ENCODE assay signal across 11 cellular contexts in the genomic region with DNA sequence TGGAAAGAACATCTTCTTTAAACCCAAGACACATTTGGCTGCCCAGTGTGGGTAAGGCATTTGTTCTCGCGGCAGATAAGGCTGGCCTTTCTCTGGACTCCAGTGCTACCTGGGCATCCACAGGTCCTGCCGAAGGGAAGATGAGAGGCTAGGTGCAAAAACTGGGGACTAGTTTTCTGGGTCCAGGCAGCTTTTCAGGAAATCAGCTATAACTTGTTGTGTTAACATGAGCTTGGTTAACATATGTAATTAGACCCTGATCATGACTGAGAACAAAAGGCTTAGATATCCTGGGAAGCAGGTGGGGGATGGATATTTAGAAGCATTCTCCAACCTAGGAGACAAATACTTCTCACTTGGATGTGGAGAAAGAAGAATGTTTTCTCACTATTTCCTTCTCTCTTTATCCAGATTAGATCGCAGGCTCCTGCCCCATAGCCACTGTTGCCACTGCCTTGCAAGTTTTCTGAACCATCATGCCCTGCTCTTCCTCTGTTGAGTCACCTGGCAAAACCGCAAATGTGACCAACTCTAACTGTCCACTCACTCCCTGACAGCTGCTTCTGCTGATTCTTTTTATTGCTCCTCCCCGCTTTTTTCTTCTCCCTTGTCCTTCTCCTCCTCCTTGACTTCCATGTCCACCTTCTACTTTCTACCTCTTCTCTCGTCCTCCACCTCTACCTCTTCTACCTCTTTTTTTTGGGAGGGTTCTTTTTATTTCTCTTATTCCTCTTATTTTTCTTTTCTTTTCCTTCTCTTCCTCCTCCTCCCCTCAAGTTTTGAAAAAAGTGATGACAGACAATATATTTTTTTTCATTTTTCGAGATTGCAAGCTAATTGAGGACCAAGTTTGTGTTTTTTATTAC.
DNase-seq lines count a peak whose midpoint lies in the region; ATAC-seq, FAIRE-seq and TF ChIP-seq lines count a peak whose summit lies in the region.
"Had no signal": no experiment of that assay in that cellular context is flagged by ENCODE, and none has a peak within 500 bp of the region (broad histone marks: within the 10 kb centered on the region; RNA-seq: fewer than 3 reads in every experiment).

No MANE protein-coding gene starts in this region.

- no peaks in the 10 kb centered on the region for H3K27me3 ChIP-seq in fibroblast of lung (ENCODE audit: control insufficient read depth, insufficient read depth, low read length)

- peak; percentile 62 for DNase-seq in AG08395 (ENCODE audit: low spot score)
- DNase-seq in H54 (ENCODE audit: insufficient read length, low spot score), result peak; percentile 28
- peak; percentile 76 for DNase-seq in RKO (ENCODE audit: low spot score)
- peak; percentile 13 to 65 for DNase-seq in fibroblast of lung (ENCODE audit: low read depth in 2 of 2)
- no peak for DNase-seq in NCI-H1105 (lab: John Stamatoyannopoulos, UW)
- no peak for DNase-seq in iPS-NIHi11 (ENCODE audit: low spot score)
- DNase-seq: central memory CD4-positive, alpha-beta T cell; glutamatergic neuron had no signal

- no peak overlapping the region for H3K27ac ChIP-seq in fibroblast of lung (ENCODE audit: insufficient read depth, low read length)

- no peak overlapping the region for H3K9ac ChIP-seq in fibroblast of lung (ENCODE audit: insufficient read depth, low read length)

- no peaks in the 10 kb centered on the region for H3K4me1 ChIP-seq in fibroblast of lung (ENCODE audit: control insufficient read depth, extremely low read depth, insufficient read depth, low read length)

- no peak overlapping the region for H3K4me3 ChIP-seq in fibroblast of lung (replicated peaks in 1 of 4; ENCODE audit: control extremely low read depth in 1 of 4, insufficient read depth in 1 of 4, low read depth in 3 of 4, low read length in 4 of 4)

- no peak overlapping the region for H2AFZ ChIP-seq in fibroblast of lung (ENCODE audit: low read length)

- FAIRE-seq in H54 (lab: Jason Lieb, UNC), result peak; percentile 91
- FAIRE-seq: D721Med had no signal

- H4K20me1 ChIP-seq in fibroblast of lung (ENCODE audit: control insufficient read depth, extremely low read depth, insufficient read depth, low read length), result no peaks in the 10 kb centered on the region

- H3K36me3 ChIP-seq in fibroblast of lung (ENCODE audit: control insufficient read depth, insufficient read depth, low read length), result peaks cover 1% of the 10 kb centered on the region

- TF ChIP-seq CTCF in fibroblast of lung (conservative IDR thresholded peaks at IDR 0.05 in 1 of 2, IDR thresholded peaks at IDR 0.05 in 1 of 2; ENCODE audit: low read depth in 1 of 2, low read length in 2 of 2), result no peak

- H3K4me2 ChIP-seq in fibroblast of lung (ENCODE audit: extremely low read depth, insufficient read depth, low read length), result no peak overlapping the region

- no peaks in the 10 kb centered on the region for H3K79me2 ChIP-seq in fibroblast of lung (ENCODE audit: control insufficient read depth, insufficient read depth, low read length)

- no peaks in the 10 kb centered on the region for H3K9me3 ChIP-seq in fibroblast of lung (ENCODE audit: control insufficient read depth, insufficient read depth, low read depth, low read length)

- no peak for TF ChIP-seq POLR2A in H54 (IDR thresholded peaks at IDR 0.05; ENCODE audit: low read depth, low read length)

- ATAC-seq in HG02623 (IDR thresholded peaks at IDR 0.05; ENCODE audit: unreplicated experiment) (no peak), GM21515 (IDR thresholded peaks at IDR 0.05; ENCODE audit: unreplicated experiment) (no peak)

Comparison
In these comparisons a context has a peak if more than half of its experiments do, and no peak if none do; other contexts are left out.
1. DNase-seq: peak in AG08395 (single experiment), H54 (single experiment), RKO (single experiment) and fibroblast of lung (2 of 2); none in NCI-H1105 (single experiment) and iPS-NIHi11 (single experiment).